In the genomic region with DNA sequence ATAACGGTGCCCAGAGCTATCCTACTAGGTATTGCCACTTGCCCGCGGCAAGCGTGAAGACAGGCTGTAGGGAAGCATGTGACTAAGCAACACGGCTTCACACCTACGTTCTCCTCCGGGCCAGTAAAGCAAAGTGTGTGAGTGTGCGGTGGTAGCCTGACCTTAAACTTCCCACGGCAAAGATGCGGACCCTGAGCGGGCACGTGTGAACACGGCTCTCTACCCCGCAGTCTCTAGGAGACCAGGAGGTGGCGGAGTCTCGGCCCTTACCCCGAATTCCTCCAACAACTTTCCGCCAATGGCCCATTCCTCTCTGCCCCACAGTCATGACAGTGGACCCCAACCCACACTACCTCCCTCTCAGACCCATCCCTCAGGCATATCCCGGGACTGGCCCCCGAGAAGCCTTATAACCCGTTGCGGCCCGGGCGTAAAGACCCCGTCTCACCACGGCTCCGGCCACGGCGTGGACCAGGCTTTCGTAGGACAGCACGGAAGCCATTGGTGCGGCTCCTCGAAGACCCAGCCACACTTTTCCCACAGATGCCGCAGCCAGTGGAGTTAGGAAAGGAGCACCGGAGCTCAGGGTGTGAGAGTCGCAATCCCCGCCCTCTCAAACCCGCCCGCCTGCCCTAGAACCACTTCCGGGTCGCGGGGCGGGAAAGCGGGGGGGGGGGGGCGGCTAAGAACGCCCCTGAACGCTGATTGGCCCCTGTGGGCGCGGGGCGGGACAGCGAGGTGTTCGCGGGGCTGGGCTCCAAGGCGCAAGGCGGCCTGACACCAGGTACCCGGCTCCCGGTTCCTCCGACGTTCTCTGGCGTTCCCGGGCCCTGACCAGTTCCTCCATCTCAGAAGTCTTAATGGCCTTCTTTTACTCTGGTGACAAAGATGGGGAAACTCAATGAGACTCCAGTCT, we compare ENCODE assay signal across 1 cellular context.
A peak's percentile ranks its signal among the peaks of the same experiment; 100 is the strongest.
TF ChIP-seq lines count a peak whose summit lies in the region.

A gene with protein sequence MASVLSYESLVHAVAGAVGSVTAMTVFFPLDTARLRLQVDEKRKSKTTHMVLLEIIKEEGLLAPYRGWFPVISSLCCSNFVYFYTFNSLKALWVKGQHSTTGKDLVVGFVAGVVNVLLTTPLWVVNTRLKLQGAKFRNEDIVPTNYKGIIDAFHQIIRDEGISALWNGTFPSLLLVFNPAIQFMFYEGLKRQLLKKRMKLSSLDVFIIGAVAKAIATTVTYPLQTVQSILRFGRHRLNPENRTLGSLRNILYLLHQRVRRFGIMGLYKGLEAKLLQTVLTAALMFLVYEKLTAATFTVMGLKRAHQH (minus strand): TSS at position 600 of the 916 bp plus-strand sequence. CDS start 98 bp downstream, at position 502.

TF ChIP-seq in K562, 482 proteins besides CTCF, POLR2A, EP300 and RAD21 (continued from another document and continues in another):
- TF ChIP-seq, protein P1, sequence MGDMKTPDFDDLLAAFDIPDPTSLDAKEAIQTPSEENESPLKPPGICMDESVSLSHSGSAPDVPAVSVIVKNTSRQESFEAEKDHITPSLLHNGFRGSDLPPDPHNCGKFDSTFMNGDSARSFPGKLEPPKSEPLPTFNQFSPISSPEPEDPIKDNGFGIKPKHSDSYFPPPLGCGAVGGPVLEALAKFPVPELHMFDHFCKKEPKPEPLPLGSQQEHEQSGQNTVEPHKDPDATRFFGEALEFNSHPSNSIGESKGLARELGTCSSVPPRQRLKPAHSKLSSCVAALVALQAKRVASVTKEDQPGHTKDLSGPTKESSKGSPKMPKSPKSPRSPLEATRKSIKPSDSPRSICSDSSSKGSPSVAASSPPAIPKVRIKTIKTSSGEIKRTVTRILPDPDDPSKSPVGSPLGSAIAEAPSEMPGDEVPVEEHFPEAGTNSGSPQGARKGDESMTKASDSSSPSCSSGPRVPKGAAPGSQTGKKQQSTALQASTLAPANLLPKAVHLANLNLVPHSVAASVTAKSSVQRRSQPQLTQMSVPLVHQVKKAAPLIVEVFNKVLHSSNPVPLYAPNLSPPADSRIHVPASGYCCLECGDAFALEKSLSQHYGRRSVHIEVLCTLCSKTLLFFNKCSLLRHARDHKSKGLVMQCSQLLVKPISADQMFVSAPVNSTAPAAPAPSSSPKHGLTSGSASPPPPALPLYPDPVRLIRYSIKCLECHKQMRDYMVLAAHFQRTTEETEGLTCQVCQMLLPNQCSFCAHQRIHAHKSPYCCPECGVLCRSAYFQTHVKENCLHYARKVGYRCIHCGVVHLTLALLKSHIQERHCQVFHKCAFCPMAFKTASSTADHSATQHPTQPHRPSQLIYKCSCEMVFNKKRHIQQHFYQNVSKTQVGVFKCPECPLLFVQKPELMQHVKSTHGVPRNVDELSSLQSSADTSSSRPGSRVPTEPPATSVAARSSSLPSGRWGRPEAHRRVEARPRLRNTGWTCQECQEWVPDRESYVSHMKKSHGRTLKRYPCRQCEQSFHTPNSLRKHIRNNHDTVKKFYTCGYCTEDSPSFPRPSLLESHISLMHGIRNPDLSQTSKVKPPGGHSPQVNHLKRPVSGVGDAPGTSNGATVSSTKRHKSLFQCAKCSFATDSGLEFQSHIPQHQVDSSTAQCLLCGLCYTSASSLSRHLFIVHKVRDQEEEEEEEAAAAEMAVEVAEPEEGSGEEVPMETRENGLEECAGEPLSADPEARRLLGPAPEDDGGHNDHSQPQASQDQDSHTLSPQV (IDR thresholded peaks at IDR 0.05): peak; percentile 46; the same call in 1 of the 2 replicates
- TF ChIP-seq ZNF644 (tag; IDR thresholded peaks at IDR 0.05; ENCODE audit: low read depth) (no peak), MBD2 (IDR thresholded peaks at IDR 0.05; ENCODE audit: borderline replicate concordance, low read depth) (peak; percentile 48; the same call in 1 of the 2 replicates), ZNF3 (CRISPR knock-in tag; IDR thresholded peaks at IDR 0.05) (no peak), BRD4 (IDR thresholded peaks at IDR 0.05) (no peak), EP400 (IDR thresholded peaks at IDR 0.05) (peak; percentile 61; the same call in 1 of the 2 replicates), POLR2AphosphoS5 (IDR thresholded peaks at IDR 0.05; ENCODE audit: control insufficient read depth, insufficient read depth, low read depth, low read length) (peak; percentile 61), ZNF212 (CRISPR knock-in tag; IDR thresholded peaks at IDR 0.05) (no peak), TCF7 (IDR thresholded peaks at IDR 0.05; ENCODE audit: borderline replicate concordance) (no peak), RNF2 (IDR thresholded peaks at IDR 0.05) (0 out of 2 replicates have a peak, but pooled peaks have one; percentile 17), RBFOX2 (IDR thresholded peaks at IDR 0.05; ENCODE audit: low read depth, low read length) (peak; percentile 80), CEBPB (tag; IDR thresholded peaks at IDR 0.05) (no peak), MEF2D (tag; conservative IDR thresholded peaks at IDR 0.05; ENCODE audit: low read depth) (no peak), MCM2 (IDR thresholded peaks at IDR 0.05; ENCODE audit: low read depth) (no peak), EHMT2 (IDR thresholded peaks at IDR 0.05) (no peak), SUPT5H (IDR thresholded peaks at IDR 0.05) (peak; percentile 71; the same call in 1 of the 2 replicates), SMARCE1 (IDR thresholded peaks at IDR 0.05) (0 out of 2 replicates have a peak, but pooled peaks have one; percentile 9), ZSCAN29 (IDR thresholded peaks at IDR 0.05) (peak; percentile 54; the same call in 1 of the 2 replicates), FOXJ2 (tag; IDR thresholded peaks at IDR 0.05) (no peak), NR2C2 (CRISPR knock-in tag; IDR thresholded peaks at IDR 0.05) (peak; percentile 95), NR2C2 (tag; IDR thresholded peaks at IDR 0.05) (peak; percentile 99), ZNF764 (CRISPR knock-in tag; IDR thresholded peaks at IDR 0.05; ENCODE audit: low read depth) (no peak), MTA1 (IDR thresholded peaks at IDR 0.05; ENCODE audit: borderline replicate concordance) (peak; percentile 32; the same call in 1 of the 2 replicates), ZNF23 (CRISPR knock-in tag; IDR thresholded peaks at IDR 0.05) (no peak), ZNF561 (CRISPR knock-in tag; conservative IDR thresholded peaks at IDR 0.05) (no peak), ZNF140 (CRISPR knock-in tag; IDR thresholded peaks at IDR 0.05) (no peak), ZNF778 (CRISPR knock-in tag; IDR thresholded peaks at IDR 0.05) (no peak), SMARCC2 (IDR thresholded peaks at IDR 0.05; ENCODE audit: low read depth) (no peak), TAF9B (IDR thresholded peaks at IDR 0.05; ENCODE audit: partially characterized antibody) (peak; percentile 27), PHF20 (IDR thresholded peaks at IDR 0.05; ENCODE audit: partially characterized antibody) (no peak), DIDO1 (tag; IDR thresholded peaks at IDR 0.05; ENCODE audit: low read depth) (no peak), ZNF316 (IDR thresholded peaks at IDR 0.05) (0 out of 2 replicates have a peak, but pooled peaks have one; percentile 7), ZZZ3 (IDR thresholded peaks at IDR 0.05) (no peak), SP1 (CRISPR knock-in tag; IDR thresholded peaks at IDR 0.05) (peak; percentile 26; the same call in 1 of the 2 replicates), ZNF174 (CRISPR knock-in tag; IDR thresholded peaks at IDR 0.05) (no peak), PCBP2 (IDR thresholded peaks at IDR 0.05; ENCODE audit: low read depth, low read length, poor library complexity, severe bottlenecking) (no peak)
- TF ChIP-seq, protein P2, sequence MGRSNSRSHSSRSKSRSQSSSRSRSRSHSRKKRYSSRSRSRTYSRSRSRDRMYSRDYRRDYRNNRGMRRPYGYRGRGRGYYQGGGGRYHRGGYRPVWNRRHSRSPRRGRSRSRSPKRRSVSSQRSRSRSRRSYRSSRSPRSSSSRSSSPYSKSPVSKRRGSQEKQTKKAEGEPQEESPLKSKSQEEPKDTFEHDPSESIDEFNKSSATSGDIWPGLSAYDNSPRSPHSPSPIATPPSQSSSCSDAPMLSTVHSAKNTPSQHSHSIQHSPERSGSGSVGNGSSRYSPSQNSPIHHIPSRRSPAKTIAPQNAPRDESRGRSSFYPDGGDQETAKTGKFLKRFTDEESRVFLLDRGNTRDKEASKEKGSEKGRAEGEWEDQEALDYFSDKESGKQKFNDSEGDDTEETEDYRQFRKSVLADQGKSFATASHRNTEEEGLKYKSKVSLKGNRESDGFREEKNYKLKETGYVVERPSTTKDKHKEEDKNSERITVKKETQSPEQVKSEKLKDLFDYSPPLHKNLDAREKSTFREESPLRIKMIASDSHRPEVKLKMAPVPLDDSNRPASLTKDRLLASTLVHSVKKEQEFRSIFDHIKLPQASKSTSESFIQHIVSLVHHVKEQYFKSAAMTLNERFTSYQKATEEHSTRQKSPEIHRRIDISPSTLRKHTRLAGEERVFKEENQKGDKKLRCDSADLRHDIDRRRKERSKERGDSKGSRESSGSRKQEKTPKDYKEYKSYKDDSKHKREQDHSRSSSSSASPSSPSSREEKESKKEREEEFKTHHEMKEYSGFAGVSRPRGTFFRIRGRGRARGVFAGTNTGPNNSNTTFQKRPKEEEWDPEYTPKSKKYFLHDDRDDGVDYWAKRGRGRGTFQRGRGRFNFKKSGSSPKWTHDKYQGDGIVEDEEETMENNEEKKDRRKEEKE (IDR thresholded peaks at IDR 0.05; ENCODE audit: borderline replicate concordance in 1 of 2, control insufficient read depth in 1 of 2, low read depth in 2 of 2, low read length in 1 of 2): no peak
- TF ChIP-seq, protein P3, sequence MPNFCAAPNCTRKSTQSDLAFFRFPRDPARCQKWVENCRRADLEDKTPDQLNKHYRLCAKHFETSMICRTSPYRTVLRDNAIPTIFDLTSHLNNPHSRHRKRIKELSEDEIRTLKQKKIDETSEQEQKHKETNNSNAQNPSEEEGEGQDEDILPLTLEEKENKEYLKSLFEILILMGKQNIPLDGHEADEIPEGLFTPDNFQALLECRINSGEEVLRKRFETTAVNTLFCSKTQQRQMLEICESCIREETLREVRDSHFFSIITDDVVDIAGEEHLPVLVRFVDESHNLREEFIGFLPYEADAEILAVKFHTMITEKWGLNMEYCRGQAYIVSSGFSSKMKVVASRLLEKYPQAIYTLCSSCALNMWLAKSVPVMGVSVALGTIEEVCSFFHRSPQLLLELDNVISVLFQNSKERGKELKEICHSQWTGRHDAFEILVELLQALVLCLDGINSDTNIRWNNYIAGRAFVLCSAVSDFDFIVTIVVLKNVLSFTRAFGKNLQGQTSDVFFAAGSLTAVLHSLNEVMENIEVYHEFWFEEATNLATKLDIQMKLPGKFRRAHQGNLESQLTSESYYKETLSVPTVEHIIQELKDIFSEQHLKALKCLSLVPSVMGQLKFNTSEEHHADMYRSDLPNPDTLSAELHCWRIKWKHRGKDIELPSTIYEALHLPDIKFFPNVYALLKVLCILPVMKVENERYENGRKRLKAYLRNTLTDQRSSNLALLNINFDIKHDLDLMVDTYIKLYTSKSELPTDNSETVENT (CRISPR knock-in tag; IDR thresholded peaks at IDR 0.05): 0 out of 2 replicates have a peak, but pooled peaks have one; percentile 20
- TF ChIP-seq, protein P4, sequence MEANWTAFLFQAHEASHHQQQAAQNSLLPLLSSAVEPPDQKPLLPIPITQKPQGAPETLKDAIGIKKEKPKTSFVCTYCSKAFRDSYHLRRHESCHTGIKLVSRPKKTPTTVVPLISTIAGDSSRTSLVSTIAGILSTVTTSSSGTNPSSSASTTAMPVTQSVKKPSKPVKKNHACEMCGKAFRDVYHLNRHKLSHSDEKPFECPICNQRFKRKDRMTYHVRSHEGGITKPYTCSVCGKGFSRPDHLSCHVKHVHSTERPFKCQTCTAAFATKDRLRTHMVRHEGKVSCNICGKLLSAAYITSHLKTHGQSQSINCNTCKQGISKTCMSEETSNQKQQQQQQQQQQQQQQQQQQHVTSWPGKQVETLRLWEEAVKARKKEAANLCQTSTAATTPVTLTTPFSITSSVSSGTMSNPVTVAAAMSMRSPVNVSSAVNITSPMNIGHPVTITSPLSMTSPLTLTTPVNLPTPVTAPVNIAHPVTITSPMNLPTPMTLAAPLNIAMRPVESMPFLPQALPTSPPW (CRISPR knock-in tag; IDR thresholded peaks at IDR 0.05): peak; percentile 100
- TF ChIP-seq, protein P5, sequence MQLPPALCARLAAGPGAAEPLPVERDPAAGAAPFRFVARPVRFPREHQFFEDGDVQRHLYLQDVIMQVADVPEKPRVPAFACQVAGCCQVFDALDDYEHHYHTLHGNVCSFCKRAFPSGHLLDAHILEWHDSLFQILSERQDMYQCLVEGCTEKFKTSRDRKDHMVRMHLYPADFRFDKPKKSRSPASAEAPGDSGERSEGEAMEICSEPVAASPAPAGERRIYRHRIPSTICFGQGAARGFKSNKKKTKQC (CRISPR knock-in tag; IDR thresholded peaks at IDR 0.05): no peak
- TF ChIP-seq, protein P6, sequence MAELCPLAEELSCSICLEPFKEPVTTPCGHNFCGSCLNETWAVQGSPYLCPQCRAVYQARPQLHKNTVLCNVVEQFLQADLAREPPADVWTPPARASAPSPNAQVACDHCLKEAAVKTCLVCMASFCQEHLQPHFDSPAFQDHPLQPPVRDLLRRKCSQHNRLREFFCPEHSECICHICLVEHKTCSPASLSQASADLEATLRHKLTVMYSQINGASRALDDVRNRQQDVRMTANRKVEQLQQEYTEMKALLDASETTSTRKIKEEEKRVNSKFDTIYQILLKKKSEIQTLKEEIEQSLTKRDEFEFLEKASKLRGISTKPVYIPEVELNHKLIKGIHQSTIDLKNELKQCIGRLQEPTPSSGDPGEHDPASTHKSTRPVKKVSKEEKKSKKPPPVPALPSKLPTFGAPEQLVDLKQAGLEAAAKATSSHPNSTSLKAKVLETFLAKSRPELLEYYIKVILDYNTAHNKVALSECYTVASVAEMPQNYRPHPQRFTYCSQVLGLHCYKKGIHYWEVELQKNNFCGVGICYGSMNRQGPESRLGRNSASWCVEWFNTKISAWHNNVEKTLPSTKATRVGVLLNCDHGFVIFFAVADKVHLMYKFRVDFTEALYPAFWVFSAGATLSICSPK (IDR thresholded peaks at IDR 0.05; ENCODE audit: borderline replicate concordance): no peak
- TF ChIP-seq, protein P7, sequence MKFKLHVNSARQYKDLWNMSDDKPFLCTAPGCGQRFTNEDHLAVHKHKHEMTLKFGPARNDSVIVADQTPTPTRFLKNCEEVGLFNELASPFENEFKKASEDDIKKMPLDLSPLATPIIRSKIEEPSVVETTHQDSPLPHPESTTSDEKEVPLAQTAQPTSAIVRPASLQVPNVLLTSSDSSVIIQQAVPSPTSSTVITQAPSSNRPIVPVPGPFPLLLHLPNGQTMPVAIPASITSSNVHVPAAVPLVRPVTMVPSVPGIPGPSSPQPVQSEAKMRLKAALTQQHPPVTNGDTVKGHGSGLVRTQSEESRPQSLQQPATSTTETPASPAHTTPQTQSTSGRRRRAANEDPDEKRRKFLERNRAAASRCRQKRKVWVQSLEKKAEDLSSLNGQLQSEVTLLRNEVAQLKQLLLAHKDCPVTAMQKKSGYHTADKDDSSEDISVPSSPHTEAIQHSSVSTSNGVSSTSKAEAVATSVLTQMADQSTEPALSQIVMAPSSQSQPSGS (CRISPR knock-in tag; IDR thresholded peaks at IDR 0.05): no peak
- TF ChIP-seq, protein P8, sequence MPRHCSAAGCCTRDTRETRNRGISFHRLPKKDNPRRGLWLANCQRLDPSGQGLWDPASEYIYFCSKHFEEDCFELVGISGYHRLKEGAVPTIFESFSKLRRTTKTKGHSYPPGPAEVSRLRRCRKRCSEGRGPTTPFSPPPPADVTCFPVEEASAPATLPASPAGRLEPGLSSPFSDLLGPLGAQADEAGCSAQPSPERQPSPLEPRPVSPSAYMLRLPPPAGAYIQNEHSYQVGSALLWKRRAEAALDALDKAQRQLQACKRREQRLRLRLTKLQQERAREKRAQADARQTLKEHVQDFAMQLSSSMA (CRISPR knock-in tag; IDR thresholded peaks at IDR 0.05): no peak
